1 cellular context compared by ENCODE assay signal in the genomic region with DNA sequence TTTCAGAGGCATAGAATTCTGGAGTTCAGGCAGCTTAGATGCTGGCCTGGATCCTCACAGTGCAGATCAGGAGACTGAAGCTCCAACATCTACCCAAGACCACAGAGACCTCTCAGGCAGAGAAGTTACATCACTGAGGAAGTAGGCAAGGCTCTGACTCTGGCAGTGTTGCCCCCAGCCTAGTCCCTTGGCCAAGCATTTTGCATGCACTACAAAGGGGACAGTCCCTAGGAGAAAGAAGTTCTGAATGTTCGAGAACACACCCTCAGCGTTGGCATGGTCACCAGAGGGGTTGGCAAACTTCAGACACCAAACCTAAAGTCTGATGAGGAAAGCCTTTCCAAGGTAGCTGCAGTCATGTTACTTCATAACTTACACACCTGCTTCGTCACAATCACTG.
TF ChIP-seq lines count a peak whose summit lies in the region.

No MANE protein-coding gene starts in this region.

TF ChIP-seq in IMR-90, 13 proteins besides CTCF, POLR2A, EP300 and RAD21:
- TF ChIP-seq, protein P1, sequence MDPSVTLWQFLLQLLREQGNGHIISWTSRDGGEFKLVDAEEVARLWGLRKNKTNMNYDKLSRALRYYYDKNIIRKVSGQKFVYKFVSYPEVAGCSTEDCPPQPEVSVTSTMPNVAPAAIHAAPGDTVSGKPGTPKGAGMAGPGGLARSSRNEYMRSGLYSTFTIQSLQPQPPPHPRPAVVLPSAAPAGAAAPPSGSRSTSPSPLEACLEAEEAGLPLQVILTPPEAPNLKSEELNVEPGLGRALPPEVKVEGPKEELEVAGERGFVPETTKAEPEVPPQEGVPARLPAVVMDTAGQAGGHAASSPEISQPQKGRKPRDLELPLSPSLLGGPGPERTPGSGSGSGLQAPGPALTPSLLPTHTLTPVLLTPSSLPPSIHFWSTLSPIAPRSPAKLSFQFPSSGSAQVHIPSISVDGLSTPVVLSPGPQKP (IDR thresholded peaks at IDR 0.05; ENCODE audit: borderline replicate concordance, low read depth, low read length), result no peak
- TF ChIP-seq FOS (IDR thresholded peaks at IDR 0.05; ENCODE audit: low read depth, low read length), result no peak
- TF ChIP-seq RCOR1 (IDR thresholded peaks at IDR 0.05; ENCODE audit: insufficient replicate concordance, low read length), result no peak
- no peak for TF ChIP-seq BHLHE40 (IDR thresholded peaks at IDR 0.05; ENCODE audit: low read depth, low read length)
- TF ChIP-seq NFE2L2 (IDR thresholded peaks at IDR 0.05; ENCODE audit: low read depth, low read length), result no peak
- TF ChIP-seq CHD1 (IDR thresholded peaks at IDR 0.05; ENCODE audit: low read depth, low read length), result no peak
- TF ChIP-seq, protein P2, sequence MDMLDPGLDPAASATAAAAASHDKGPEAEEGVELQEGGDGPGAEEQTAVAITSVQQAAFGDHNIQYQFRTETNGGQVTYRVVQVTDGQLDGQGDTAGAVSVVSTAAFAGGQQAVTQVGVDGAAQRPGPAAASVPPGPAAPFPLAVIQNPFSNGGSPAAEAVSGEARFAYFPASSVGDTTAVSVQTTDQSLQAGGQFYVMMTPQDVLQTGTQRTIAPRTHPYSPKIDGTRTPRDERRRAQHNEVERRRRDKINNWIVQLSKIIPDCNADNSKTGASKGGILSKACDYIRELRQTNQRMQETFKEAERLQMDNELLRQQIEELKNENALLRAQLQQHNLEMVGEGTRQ (IDR thresholded peaks at IDR 0.05; ENCODE audit: low read depth, low read length), result no peak
- no peak for TF ChIP-seq RFX5 (IDR thresholded peaks at IDR 0.05; ENCODE audit: low read depth, low read length)
- TF ChIP-seq MAFK (IDR thresholded peaks at IDR 0.05; ENCODE audit: low read depth, low read length), result no peak
